In genomic region chr6:26538936-26539615, GRCh38 we compare ENCODE assay signal across 8 cellular contexts. TPM values are rescaled to one million over a fixed set of nuclear protein-coding genes. Genes with fewer than 3 reads are reported as not detected.
DNase-seq lines count a peak whose midpoint lies in the region; ATAC-seq and TF ChIP-seq lines count a peak whose summit lies in the region.

No MANE protein-coding gene starts in this region.

- H3K27ac Mint-ChIP-seq in activated T-helper 1 cell treated with anti-CD3 and anti-CD28 coated beads, Interleukin-12 subunit alpha, Interleukin-12 subunit beta, Interleukin-2, Interleukin-4 antibody, amounts not matched to agents 30 ng/mL and 10 ng/mL and 1 ng/mL, durations not matched to agents 14 hours and 24 hours and 36 hours = peak overlapping the region; percentile 96
- H3K27ac Mint-ChIP-seq in stimulated activated naive B cell treated with anti-CD40 and anti-IgM and Interleukin-4, amounts not matched to agents 10 μg/mL and 1 μg/mL and 100 μg/mL, for 72 hours = peak overlapping the region; percentile 99

- no peak for TF ChIP-seq CTCF in GM10248 (IDR thresholded peaks at IDR 0.05; ENCODE audit: control extremely low read depth, extremely low read depth, low read depth, missing control alignments)

- ATAC-seq in stimulated activated naive B cell treated with anti-CD40 and anti-IgM and Interleukin-4, amounts not matched to agents 10 μg/mL and 1 μg/mL and 100 μg/mL, for 72 hours (replicated peaks) = no peak
- ATAC-seq in GM21528 (IDR thresholded peaks at IDR 0.05; ENCODE audit: low FRiP score, unreplicated experiment) = no peak
- no peak for ATAC-seq in GM19467 (IDR thresholded peaks at IDR 0.05; ENCODE audit: unreplicated experiment)

- peaks cover 8% of the 10 kb centered on the region for H3K36me3 ChIP-seq in iPS-18a (ENCODE audit: control insufficient read depth, low read depth, low read length)

- peak overlapping the region; percentile 82 for H3K9ac ChIP-seq in iPS-18a (ENCODE audit: low read length)

- peaks cover 54% of the 10 kb centered on the region for H3K4me1 Mint-ChIP-seq in activated T-helper 1 cell treated with anti-CD3 and anti-CD28 coated beads, Interleukin-12 subunit alpha, Interleukin-12 subunit beta, Interleukin-2, Interleukin-4 antibody, amounts not matched to agents 30 ng/mL and 10 ng/mL and 1 ng/mL, durations not matched to agents 14 hours and 24 hours and 36 hours (ENCODE audit: low read depth)
- H3K4me1 Mint-ChIP-seq in stimulated activated naive B cell treated with anti-CD40 and anti-IgM and Interleukin-4, amounts not matched to agents 10 μg/mL and 1 μg/mL and 100 μg/mL, for 72 hours = peaks cover 26 to 48% of the 10 kb centered on the region in 2 donors

- H3K4me3 ChIP-seq in iPS-18a (ENCODE audit: low read length) = peak overlapping the region; percentile 94

- peaks cover 17% of the 10 kb centered on the region for H3K4me1 ChIP-seq in iPS-18a (ENCODE audit: control insufficient read depth, low read depth, low read length)

- intact Hi-C loops in activated T-helper 1 cell treated with anti-CD3 and anti-CD28 coated beads, Interleukin-12 subunit alpha, Interleukin-12 subunit beta, Interleukin-2, Interleukin-4 antibody, amounts not matched to agents 30 ng/mL and 10 ng/mL and 1 ng/mL, durations not matched to agents 14 hours and 24 hours and 36 hours (cut with micrococcal nuclease) = loop anchor here (1.0 to 10.0 kb wide), 4 partner anchors 15 to 514 kb away; partner anchors contain the start of gene BTN2A1

- H3K4me3 Mint-ChIP-seq in activated T-helper 1 cell treated with anti-CD3 and anti-CD28 coated beads, Interleukin-12 subunit alpha, Interleukin-12 subunit beta, Interleukin-2, Interleukin-4 antibody, amounts not matched to agents 30 ng/mL and 10 ng/mL and 1 ng/mL, durations not matched to agents 14 hours and 24 hours and 36 hours = peak overlapping the region; percentile 91
- peak overlapping the region; percentile 95 to 96 for H3K4me3 Mint-ChIP-seq in stimulated activated naive B cell treated with anti-CD40 and anti-IgM and Interleukin-4, amounts not matched to agents 10 μg/mL and 1 μg/mL and 100 μg/mL, for 72 hours

- H3K27me3 ChIP-seq in iPS-18a (ENCODE audit: control insufficient read depth, insufficient read depth, low read length) = no peaks in the 10 kb centered on the region

- peaks cover 3% of the 10 kb centered on the region for H3K27me3 Mint-ChIP-seq in activated T-helper 1 cell treated with anti-CD3 and anti-CD28 coated beads, Interleukin-12 subunit alpha, Interleukin-12 subunit beta, Interleukin-2, Interleukin-4 antibody, amounts not matched to agents 30 ng/mL and 10 ng/mL and 1 ng/mL, durations not matched to agents 14 hours and 24 hours and 36 hours (ENCODE audit: insufficient read depth)
- peaks cover 0 to 7% of the 10 kb centered on the region in 2 donors for H3K27me3 Mint-ChIP-seq in stimulated activated naive B cell treated with anti-CD40 and anti-IgM and Interleukin-4, amounts not matched to agents 10 μg/mL and 1 μg/mL and 100 μg/mL, for 72 hours

- H3K9me3 Mint-ChIP-seq in activated T-helper 1 cell treated with anti-CD3 and anti-CD28 coated beads, Interleukin-12 subunit alpha, Interleukin-12 subunit beta, Interleukin-2, Interleukin-4 antibody, amounts not matched to agents 30 ng/mL and 10 ng/mL and 1 ng/mL, durations not matched to agents 14 hours and 24 hours and 36 hours = no peaks in the 10 kb centered on the region
- no peaks in the 10 kb centered on the region for H3K9me3 Mint-ChIP-seq in stimulated activated naive B cell treated with anti-CD40 and anti-IgM and Interleukin-4, amounts not matched to agents 10 μg/mL and 1 μg/mL and 100 μg/mL, for 72 hours

- DNase-seq in NCI-H146 (lab: John Stamatoyannopoulos, UW) (peak; percentile 8), NCI-H146 treated with DMSO at 0.1 percent for 48 hours (lab: John Stamatoyannopoulos, UW; ENCODE audit: unreplicated experiment) (no peak), GM10248 (ENCODE audit: extremely low spot score) (no peak)
- no peak for DNase-seq in activated T-helper 1 cell treated with anti-CD3 and anti-CD28 coated beads, Interleukin-12 subunit alpha, Interleukin-12 subunit beta, Interleukin-2, Interleukin-4 antibody, amounts not matched to agents 30 ng/mL and 10 ng/mL and 1 ng/mL, durations not matched to agents 14 hours and 24 hours and 36 hours (ENCODE audit: low spot score)
- no peak for DNase-seq in stimulated activated naive B cell treated with anti-CD40 and anti-IgM and Interleukin-4, amounts not matched to agents 10 μg/mL and 1 μg/mL and 100 μg/mL, for 72 hours

- CTCF ChIA-PET in GM10248 (lab: Yijun Ruan, JAX) = interaction anchor here (1.0 to 1.8 kb wide), 6 partner anchors 12 to 211 kb away, joined by 3 to 5 read pairs (median 4); no protein-coding TSS in a partner anchor

- peaks cover 17% of the 10 kb centered on the region for H3K36me3 Mint-ChIP-seq in activated T-helper 1 cell treated with anti-CD3 and anti-CD28 coated beads, Interleukin-12 subunit alpha, Interleukin-12 subunit beta, Interleukin-2, Interleukin-4 antibody, amounts not matched to agents 30 ng/mL and 10 ng/mL and 1 ng/mL, durations not matched to agents 14 hours and 24 hours and 36 hours (ENCODE audit: low read depth)
- peaks cover 21 to 39% of the 10 kb centered on the region in 2 donors for H3K36me3 Mint-ChIP-seq in stimulated activated naive B cell treated with anti-CD40 and anti-IgM and Interleukin-4, amounts not matched to agents 10 μg/mL and 1 μg/mL and 100 μg/mL, for 72 hours

- H3K27ac ChIP-seq in iPS-18a (ENCODE audit: low read length) = no peak overlapping the region

- POLR2A ChIA-PET in GM10248 (lab: Yijun Ruan, JAX) = interaction anchor here (0.7 kb wide), 1 partner anchor 324 kb away, joined by 3 read pairs; no protein-coding TSS in a partner anchor

- no peaks in the 10 kb centered on the region for H3K9me3 ChIP-seq in iPS-18a (ENCODE audit: control insufficient read depth, low read depth, low read length)

RNA-seq across cellular contexts. Expression of gene HMGN4, which starts 0.9 kb away (rescaled TPM):
- total RNA-seq in activated T-helper 1 cell treated with anti-CD3 and anti-CD28 coated beads, Interleukin-12 subunit alpha, Interleukin-12 subunit beta, Interleukin-2, Interleukin-4 antibody, amounts not matched to agents 30 ng/mL and 10 ng/mL and 1 ng/mL, durations not matched to agents 14 hours and 24 hours and 36 hours = 77.6 and 86.8 TPM in 2 replicates

RNA-seq across cellular contexts. Expression of gene BTN1A1, which starts 39.0 kb away (rescaled TPM):
- not detected in 2 replicates for total RNA-seq in activated T-helper 1 cell treated with anti-CD3 and anti-CD28 coated beads, Interleukin-12 subunit alpha, Interleukin-12 subunit beta, Interleukin-2, Interleukin-4 antibody, amounts not matched to agents 30 ng/mL and 10 ng/mL and 1 ng/mL, durations not matched to agents 14 hours and 24 hours and 36 hours

RNA-seq across cellular contexts. Expression of gene ABT1, which starts 57.7 kb away (rescaled TPM):
- 32.6 and 32.9 TPM in 2 replicates for total RNA-seq in activated T-helper 1 cell treated with anti-CD3 and anti-CD28 coated beads, Interleukin-12 subunit alpha, Interleukin-12 subunit beta, Interleukin-2, Interleukin-4 antibody, amounts not matched to agents 30 ng/mL and 10 ng/mL and 1 ng/mL, durations not matched to agents 14 hours and 24 hours and 36 hours
